ENCODE assay signal across 1 cellular context in genomic region chr4:99720206-99720605, GRCh38.
TF ChIP-seq lines count a peak whose summit lies in the region.

No MANE protein-coding gene starts in this region.

TF ChIP-seq in K562, 482 proteins besides CTCF, POLR2A, EP300 and RAD21 (continued from another document):
- TF ChIP-seq, protein P1, sequence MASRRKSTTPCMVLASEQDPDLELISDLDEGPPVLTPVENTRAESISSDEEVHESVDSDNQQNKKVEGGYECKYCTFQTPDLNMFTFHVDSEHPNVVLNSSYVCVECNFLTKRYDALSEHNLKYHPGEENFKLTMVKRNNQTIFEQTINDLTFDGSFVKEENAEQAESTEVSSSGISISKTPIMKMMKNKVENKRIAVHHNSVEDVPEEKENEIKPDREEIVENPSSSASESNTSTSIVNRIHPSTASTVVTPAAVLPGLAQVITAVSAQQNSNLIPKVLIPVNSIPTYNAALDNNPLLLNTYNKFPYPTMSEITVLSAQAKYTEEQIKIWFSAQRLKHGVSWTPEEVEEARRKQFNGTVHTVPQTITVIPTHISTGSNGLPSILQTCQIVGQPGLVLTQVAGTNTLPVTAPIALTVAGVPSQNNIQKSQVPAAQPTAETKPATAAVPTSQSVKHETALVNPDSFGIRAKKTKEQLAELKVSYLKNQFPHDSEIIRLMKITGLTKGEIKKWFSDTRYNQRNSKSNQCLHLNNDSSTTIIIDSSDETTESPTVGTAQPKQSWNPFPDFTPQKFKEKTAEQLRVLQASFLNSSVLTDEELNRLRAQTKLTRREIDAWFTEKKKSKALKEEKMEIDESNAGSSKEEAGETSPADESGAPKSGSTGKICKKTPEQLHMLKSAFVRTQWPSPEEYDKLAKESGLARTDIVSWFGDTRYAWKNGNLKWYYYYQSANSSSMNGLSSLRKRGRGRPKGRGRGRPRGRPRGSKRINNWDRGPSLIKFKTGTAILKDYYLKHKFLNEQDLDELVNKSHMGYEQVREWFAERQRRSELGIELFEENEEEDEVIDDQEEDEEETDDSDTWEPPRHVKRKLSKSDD (conservative IDR thresholded peaks at IDR 0.05; ENCODE audit: low read length), result no peak
- no peak for TF ChIP-seq ZNF354B (CRISPR knock-in tag; IDR thresholded peaks at IDR 0.05)
- no peak for TF ChIP-seq CBX8 (IDR thresholded peaks at IDR 0.05; ENCODE audit: borderline replicate concordance, extremely low read depth, low read depth, low read length, poor library complexity, severe bottlenecking)
- no peak for TF ChIP-seq ZFX (CRISPR knock-in tag; IDR thresholded peaks at IDR 0.05)
- TF ChIP-seq, protein P2, sequence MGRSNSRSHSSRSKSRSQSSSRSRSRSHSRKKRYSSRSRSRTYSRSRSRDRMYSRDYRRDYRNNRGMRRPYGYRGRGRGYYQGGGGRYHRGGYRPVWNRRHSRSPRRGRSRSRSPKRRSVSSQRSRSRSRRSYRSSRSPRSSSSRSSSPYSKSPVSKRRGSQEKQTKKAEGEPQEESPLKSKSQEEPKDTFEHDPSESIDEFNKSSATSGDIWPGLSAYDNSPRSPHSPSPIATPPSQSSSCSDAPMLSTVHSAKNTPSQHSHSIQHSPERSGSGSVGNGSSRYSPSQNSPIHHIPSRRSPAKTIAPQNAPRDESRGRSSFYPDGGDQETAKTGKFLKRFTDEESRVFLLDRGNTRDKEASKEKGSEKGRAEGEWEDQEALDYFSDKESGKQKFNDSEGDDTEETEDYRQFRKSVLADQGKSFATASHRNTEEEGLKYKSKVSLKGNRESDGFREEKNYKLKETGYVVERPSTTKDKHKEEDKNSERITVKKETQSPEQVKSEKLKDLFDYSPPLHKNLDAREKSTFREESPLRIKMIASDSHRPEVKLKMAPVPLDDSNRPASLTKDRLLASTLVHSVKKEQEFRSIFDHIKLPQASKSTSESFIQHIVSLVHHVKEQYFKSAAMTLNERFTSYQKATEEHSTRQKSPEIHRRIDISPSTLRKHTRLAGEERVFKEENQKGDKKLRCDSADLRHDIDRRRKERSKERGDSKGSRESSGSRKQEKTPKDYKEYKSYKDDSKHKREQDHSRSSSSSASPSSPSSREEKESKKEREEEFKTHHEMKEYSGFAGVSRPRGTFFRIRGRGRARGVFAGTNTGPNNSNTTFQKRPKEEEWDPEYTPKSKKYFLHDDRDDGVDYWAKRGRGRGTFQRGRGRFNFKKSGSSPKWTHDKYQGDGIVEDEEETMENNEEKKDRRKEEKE (IDR thresholded peaks at IDR 0.05; ENCODE audit: borderline replicate concordance in 1 of 2, control insufficient read depth in 1 of 2, low read depth in 2 of 2, low read length in 1 of 2), result no peak
- TF ChIP-seq ZNF778 (CRISPR knock-in tag; IDR thresholded peaks at IDR 0.05), result no peak
- 0 out of 2 replicates have a peak, but pooled peaks have one; percentile 6 for TF ChIP-seq TAL1 (IDR thresholded peaks at IDR 0.05)
- TF ChIP-seq SAFB2 (IDR thresholded peaks at IDR 0.05; ENCODE audit: borderline replicate concordance, low read depth, low read length, severe bottlenecking), result no peak
- no peak for TF ChIP-seq FOXP4 (CRISPR knock-in tag; IDR thresholded peaks at IDR 0.05; ENCODE audit: borderline replicate concordance)
- TF ChIP-seq HINFP (tag; conservative IDR thresholded peaks at IDR 0.05; ENCODE audit: low read depth), result no peak
- TF ChIP-seq ZNF347 (CRISPR knock-in tag; IDR thresholded peaks at IDR 0.05; ENCODE audit: low read depth), result no peak
- no peak for TF ChIP-seq CCNT2 (IDR thresholded peaks at IDR 0.05; ENCODE audit: borderline replicate concordance, extremely low read depth, insufficient read length, low read depth, low read length)
- peak; percentile 45; the same call in 1 of the 2 replicates for TF ChIP-seq CBFA2T2 (conservative IDR thresholded peaks at IDR 0.05)
- TF ChIP-seq HIVEP1 (CRISPR knock-in tag; IDR thresholded peaks at IDR 0.05), result no peak
- no peak for TF ChIP-seq FOXJ2 (tag; IDR thresholded peaks at IDR 0.05)
- TF ChIP-seq BRD9 (IDR thresholded peaks at IDR 0.05; ENCODE audit: low read depth, partially characterized antibody), result no peak
- no peak for TF ChIP-seq FOSL1 (tag; conservative IDR thresholded peaks at IDR 0.05)
- TF ChIP-seq MLLT1 (IDR thresholded peaks at IDR 0.05), result no peak
- TF ChIP-seq TFAP4 (CRISPR knock-in tag; IDR thresholded peaks at IDR 0.05; ENCODE audit: borderline replicate concordance), result no peak
- TF ChIP-seq CSDE1 (IDR thresholded peaks at IDR 0.05), result no peak
- no peak for TF ChIP-seq ZNF431 (CRISPR knock-in tag; IDR thresholded peaks at IDR 0.05)
